In the genomic region with DNA sequence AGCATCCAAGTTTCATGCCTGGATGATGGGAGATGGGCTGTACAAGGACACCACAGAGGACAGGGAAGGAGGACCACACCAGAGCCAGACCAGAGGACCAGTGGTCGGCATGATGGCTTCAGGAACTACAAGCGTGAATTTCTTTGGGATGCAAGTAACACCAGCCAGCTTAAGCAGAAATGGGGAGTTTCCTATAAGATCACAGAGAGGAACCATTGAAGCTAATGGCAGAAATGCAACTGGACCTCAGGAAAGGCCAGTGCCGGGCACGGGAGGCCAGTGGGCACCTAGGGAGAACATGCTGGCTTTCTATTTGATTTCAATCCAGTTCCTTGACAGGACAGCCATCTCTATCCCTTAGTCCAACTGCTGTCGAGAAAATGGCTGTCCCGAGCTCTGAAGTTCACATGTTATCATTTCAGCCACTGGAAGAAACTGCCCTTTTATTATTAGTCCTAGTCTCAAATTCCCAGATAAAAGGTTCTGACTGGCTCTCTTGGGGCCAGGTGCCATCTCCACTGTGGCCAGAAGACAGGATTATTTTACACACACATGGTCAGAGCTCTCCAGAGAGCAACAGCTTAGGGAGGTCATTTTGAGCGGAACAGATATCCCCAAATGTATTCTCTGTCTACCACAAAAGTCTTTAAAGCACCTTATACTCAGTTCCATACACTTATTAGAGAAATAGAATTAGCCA, we compare ENCODE assay signal across 16 cellular contexts.
A peak's percentile ranks its signal among the peaks of the same experiment; 100 is the strongest.
DNase-seq lines count a peak whose midpoint lies in the region; ATAC-seq and TF ChIP-seq lines count a peak whose summit lies in the region.
"Had no signal": no experiment of that assay in that cellular context is flagged by ENCODE, and none has a peak within 500 bp of the region (broad histone marks: within the 10 kb centered on the region; RNA-seq: fewer than 3 reads in every experiment).

No MANE protein-coding gene starts in this region.

- DNase-seq in DMS53 (lab: John Stamatoyannopoulos, UW) (peak; percentile 26), DMS53 treated with DMSO at 0.1 percent for 48 hours (lab: John Stamatoyannopoulos, UW; ENCODE audit: unreplicated experiment) (no peak), NCI-H2196 (lab: John Stamatoyannopoulos, UW; ENCODE audit: unreplicated experiment) (peak; percentile 44), ecto neural progenitor cell (ENCODE audit: low spot score) (peak; percentile 23), nephron progenitor cell (no peak), NCI-H1105 treated with DMSO at 0.1 percent for 48 hours (lab: John Stamatoyannopoulos, UW) (no peak), SK-N-DZ (ENCODE audit: low spot score) (no peak)
- DNase-seq: Caco-2; CD4-positive, alpha-beta memory T cell; DMS 273 treated with DMSO at 0.1 percent for 48 hours; NCI-H1694; NCI-H2171; NCI-H446 treated with DMSO at 0.1 percent for 48 hours had no signal

- H3K36me3 Mint-ChIP-seq in nephron progenitor cell (ENCODE audit: low read depth): no peaks in the 10 kb centered on the region
- H3K36me3 Mint-ChIP-seq: CD4-positive, alpha-beta memory T cell had no signal

- H3K27me3 Mint-ChIP-seq in nephron progenitor cell (ENCODE audit: low read depth, poor library complexity): peaks cover 6% of the 10 kb centered on the region

- H3K4me3 Mint-ChIP-seq in nephron progenitor cell: peak overlapping the region; percentile 7
- H3K4me3 Mint-ChIP-seq: CD4-positive, alpha-beta memory T cell; GM23338 had no signal

- H3K9me3 Mint-ChIP-seq in nephron progenitor cell: no peaks in the 10 kb centered on the region
- H3K9me3 Mint-ChIP-seq: CD4-positive, alpha-beta memory T cell; GM23338 had no signal

- H3K27ac Mint-ChIP-seq in nephron progenitor cell: peak overlapping the region; percentile 46
- H3K27ac Mint-ChIP-seq: CD4-positive, alpha-beta memory T cell; GM23338 had no signal

- peaks cover 54% of the 10 kb centered on the region for H3K4me1 Mint-ChIP-seq in nephron progenitor cell
- H3K4me1 Mint-ChIP-seq: CD4-positive, alpha-beta memory T cell had no signal

- ATAC-seq in HG02678 (IDR thresholded peaks at IDR 0.05; ENCODE audit: unreplicated experiment): no peak
- ATAC-seq: GM23338, Right ventricle myocardium inferior had no signal

- no peak for TF ChIP-seq CTCF in nephron progenitor cell (IDR thresholded peaks at IDR 0.05)

Comparison
In these comparisons a context has a peak if more than half of its experiments do, and no peak if none do; other contexts are left out.
1. DNase-seq: peak in DMS53 (single experiment), NCI-H2196 (single experiment) and ecto neural progenitor cell (single experiment); none in DMS53 treated with DMSO at 0.1 percent for 48 hours (single experiment), nephron progenitor cell (single experiment), NCI-H1105 treated with DMSO at 0.1 percent for 48 hours (single experiment) and SK-N-DZ (single experiment).